In the genomic region with DNA sequence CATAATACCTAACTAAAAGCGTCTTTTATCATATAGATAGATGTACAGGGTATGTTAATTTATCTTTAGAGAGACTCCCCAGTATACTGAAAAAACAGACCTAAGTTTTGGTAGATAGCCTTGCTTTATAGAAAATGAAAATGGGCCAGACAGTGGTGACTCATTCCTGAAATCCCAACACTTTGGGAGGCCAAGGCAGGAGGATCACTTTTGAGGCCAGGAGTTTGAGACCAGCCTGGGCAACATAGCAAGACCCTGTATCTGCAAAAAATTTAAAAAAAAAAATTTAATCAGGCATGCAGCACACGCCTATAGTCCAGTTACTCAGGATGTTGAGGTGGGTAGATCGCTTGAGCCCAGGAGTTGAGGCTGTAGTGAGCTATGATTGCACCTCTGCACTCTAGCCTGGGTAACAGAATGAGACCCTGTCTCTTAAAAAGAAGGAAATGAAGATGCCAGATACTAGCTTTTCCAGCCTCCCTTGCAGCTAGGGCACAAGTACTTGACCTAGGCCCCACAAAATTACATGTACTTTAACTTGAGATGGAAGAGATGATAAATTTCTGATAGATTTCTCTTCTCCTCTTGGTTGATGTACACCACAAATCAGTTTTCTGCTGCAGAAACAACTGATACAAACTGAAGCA, we compare ENCODE assay signal across 15 cellular contexts. TPM values are rescaled to one million over a fixed set of nuclear protein-coding genes. Genes with fewer than 3 reads are reported as not detected.
DNase-seq lines count a peak whose midpoint lies in the region; ATAC-seq and TF ChIP-seq lines count a peak whose summit lies in the region.
"Had no signal": no experiment of that assay in that cellular context is flagged by ENCODE, and none has a peak within 500 bp of the region (broad histone marks: within the 10 kb centered on the region; RNA-seq: fewer than 3 reads in every experiment).

No MANE protein-coding gene starts in this region.

- H3K27me3 Mint-ChIP-seq in natural killer cell (ENCODE audit: low read depth in 2 of 2) = no peaks in the 10 kb centered on the region
- H3K27me3 Mint-ChIP-seq in natural killer cell treated with Interleukin-12 subunit alpha and Interleukin-12 subunit beta and Interleukin-15 and Interleukin-18, amount 100 ng/mL, for 72 hours = no peaks in the 10 kb centered on the region
- H3K27me3 Mint-ChIP-seq in central memory CD8-positive, alpha-beta T cell = no peaks in the 10 kb centered on the region

- H3K4me3 Mint-ChIP-seq in natural killer cell = peak overlapping the region; percentile 64
- no peak overlapping the region for H3K4me3 Mint-ChIP-seq in natural killer cell treated with Interleukin-12 subunit alpha and Interleukin-12 subunit beta and Interleukin-15 and Interleukin-18, amount 100 ng/mL, for 72 hours
- H3K4me3 Mint-ChIP-seq in central memory CD8-positive, alpha-beta T cell = peak overlapping the region; percentile 47

- no peaks in the 10 kb centered on the region for H3K9me3 Mint-ChIP-seq in natural killer cell
- H3K9me3 Mint-ChIP-seq in natural killer cell treated with Interleukin-12 subunit alpha and Interleukin-12 subunit beta and Interleukin-15 and Interleukin-18, amount 100 ng/mL, for 72 hours = no peaks in the 10 kb centered on the region
- H3K9me3 Mint-ChIP-seq in central memory CD8-positive, alpha-beta T cell = no peaks in the 10 kb centered on the region

- H3K4me1 Mint-ChIP-seq in natural killer cell = peaks cover 84 to 87% of the 10 kb centered on the region in 2 donors
- H3K4me1 Mint-ChIP-seq in natural killer cell treated with Interleukin-12 subunit alpha and Interleukin-12 subunit beta and Interleukin-15 and Interleukin-18, amount 100 ng/mL, for 72 hours (ENCODE audit: low read depth in 2 of 2) = peaks cover 72 to 80% of the 10 kb centered on the region in 2 donors
- peaks cover 75% of the 10 kb centered on the region for H3K4me1 Mint-ChIP-seq in central memory CD8-positive, alpha-beta T cell

- H3K36me3 Mint-ChIP-seq in natural killer cell = peaks cover 15% of the 10 kb centered on the region
- H3K36me3 Mint-ChIP-seq in natural killer cell treated with Interleukin-12 subunit alpha and Interleukin-12 subunit beta and Interleukin-15 and Interleukin-18, amount 100 ng/mL, for 72 hours = peaks cover 56% of the 10 kb centered on the region
- peaks cover 44% of the 10 kb centered on the region for H3K36me3 Mint-ChIP-seq in central memory CD8-positive, alpha-beta T cell (ENCODE audit: insufficient read depth)

- H3K27me3 ChIP-seq in KMS-11 (ENCODE audit: insufficient read depth, low read depth) (no peaks in the 10 kb centered on the region), brain microvascular endothelial cell (replicated peaks) (no peaks in the 10 kb centered on the region)
- H3K27me3 ChIP-seq: BE2C, SJSA1 had no signal

- H3K27ac ChIP-seq in KMS-11 = peak overlapping the region; percentile 20; the same call in 1 of the 2 replicates
- H3K27ac ChIP-seq in brain microvascular endothelial cell = no peak overlapping the region
- H3K27ac ChIP-seq: SJSA1 had no signal

- H4K20me1 ChIP-seq in KMS-11 (ENCODE audit: insufficient read depth) = peaks cover 26% of the 10 kb centered on the region

- in situ Hi-C loops in brain microvascular endothelial cell (cut with HindIII; ENCODE audit: low pct_ligation_motif_present, low sequenced_read_pairs) = no loop called here

- no peak overlapping the region for H3K9ac ChIP-seq in KMS-11

- H3K4me1 ChIP-seq in KMS-11 (ENCODE audit: low read depth, poor library complexity, severe bottlenecking) = peaks cover 91% of the 10 kb centered on the region
- H3K4me1 ChIP-seq: BE2C had no signal

- intact Hi-C loops in natural killer cell (cut with micrococcal nuclease) = no loop called here

- peaks cover 6% of the 10 kb centered on the region; the same call in 1 of the 2 replicates for H3K36me3 ChIP-seq in KMS-11 (ENCODE audit: insufficient read depth)
- peaks cover 12% of the 10 kb centered on the region for H3K36me3 ChIP-seq in brain microvascular endothelial cell (replicated peaks)

- H3K4me3 ChIP-seq in KMS-11 (IDR thresholded peaks at IDR 0.05; ENCODE audit: insufficient read depth, low read depth, low read length) = no peak overlapping the region
- no peak overlapping the region for H3K4me3 ChIP-seq in brain microvascular endothelial cell (ENCODE audit: low read depth, low read length)
- H3K4me3 ChIP-seq: SJSA1 had no signal

- peak overlapping the region; percentile 84 to 95 for H3K27ac Mint-ChIP-seq in natural killer cell
- H3K27ac Mint-ChIP-seq in natural killer cell treated with Interleukin-12 subunit alpha and Interleukin-12 subunit beta and Interleukin-15 and Interleukin-18, amount 100 ng/mL, for 72 hours = peak overlapping the region in 1 of 2 donors; percentile 62
- no peak overlapping the region for H3K27ac Mint-ChIP-seq in central memory CD8-positive, alpha-beta T cell (ENCODE audit: low read depth)

- peak overlapping the region; percentile 8 for H3K4me2 ChIP-seq in KMS-11

- H3K79me2 ChIP-seq in KMS-11 (ENCODE audit: insufficient read depth, low read depth) = peaks cover 100% of the 10 kb centered on the region

- TF ChIP-seq CTCF in natural killer cell (IDR thresholded peaks at IDR 0.05) (no peak), KMS-11 (conservative IDR thresholded peaks at IDR 0.05; ENCODE audit: low read depth, low read length) (no peak), brain microvascular endothelial cell (IDR thresholded peaks at IDR 0.05; ENCODE audit: low read depth, low read length, missing control alignments) (no peak)

- no peak for ATAC-seq in natural killer cell
- no peak for ATAC-seq in natural killer cell treated with Interleukin-12 subunit alpha and Interleukin-12 subunit beta and Interleukin-15 and Interleukin-18, amount 100 ng/mL, for 72 hours
- ATAC-seq in central memory CD8-positive, alpha-beta T cell (replicated peaks; ENCODE audit: extremely low read depth, poor library complexity, severe bottlenecking) = no peak
- ATAC-seq: PC-3 had no signal

- no peak for DNase-seq in natural killer cell
- no peak for DNase-seq in natural killer cell treated with Interleukin-12 subunit alpha and Interleukin-12 subunit beta and Interleukin-15 and Interleukin-18, amount 100 ng/mL, for 72 hours (ENCODE audit: low spot score)
- no peak for DNase-seq in central memory CD8-positive, alpha-beta T cell (ENCODE audit: low spot score in 2 of 2)
- no peak for DNase-seq in NCI-H2196 treated with DMSO at 0.1 percent for 48 hours (lab: John Stamatoyannopoulos, UW; ENCODE audit: unreplicated experiment)
- no peak for DNase-seq in brain microvascular endothelial cell
- DNase-seq in NCI-H226 = no peak
- DNase-seq: BE2C, HCEC 1CT, NCI-H146, NCI-H2081 treated with DMSO at 0.1 percent for 48 hours, NCI-H345, NCI-H526 treated with DMSO at 0.1 percent for 48 hours, PC-3 had no signal

- no peak overlapping the region for H2AFZ ChIP-seq in KMS-11 (ENCODE audit: low read depth)

RNA-seq across cellular contexts. Expression of a gene that starts 17.1 kb away (rescaled TPM):
- total RNA-seq in natural killer cell = 100 to 1,000 TPM; 517 to 664 (median 572) TPM
- 100 to 1,000 TPM; 328 to 448 TPM for total RNA-seq in natural killer cell treated with Interleukin-12 subunit alpha and Interleukin-12 subunit beta and Interleukin-15 and Interleukin-18, amount 100 ng/mL, for 72 hours

RNA-seq across cellular contexts. Expression of a gene that starts 59.0 kb away (rescaled TPM):
- total RNA-seq in natural killer cell = 10 to 100 TPM; 54.9 to 69.2 (median 62.0) TPM
- total RNA-seq in natural killer cell treated with Interleukin-12 subunit alpha and Interleukin-12 subunit beta and Interleukin-15 and Interleukin-18, amount 100 ng/mL, for 72 hours = 100 to 1,000 TPM in 1 of 2 donors, 10 to 100 TPM in 1; 77.3 to 111 TPM
